Comparison of ENCODE assay signal across 8 cellular contexts in genomic region chr2:135948642-135949355, GRCh38. TPM values are rescaled to one million over a fixed set of nuclear protein-coding genes. Genes with fewer than 3 reads are reported as not detected.
DNase-seq lines count a peak whose midpoint lies in the region; ATAC-seq and TF ChIP-seq lines count a peak whose summit lies in the region.

No MANE protein-coding gene starts in this region.

- peaks cover 29% of the 10 kb centered on the region for H3K4me1 ChIP-seq in left ventricle myocardium inferior

- H3K27ac ChIP-seq in left ventricle myocardium inferior (replicated peaks): no peak overlapping the region

- DNase-seq in stimulated activated CD4-positive, alpha-beta T cell treated with anti-CD3 and anti-CD28 coated beads, Interleukin-4, amount 100 ng/mL, for 24 hours: peak; percentile 20
- no peak for DNase-seq in stimulated activated CD4-positive, alpha-beta T cell treated with anti-CD3 and anti-CD28 coated beads, Interleukin-2, amount 100 ng/mL, for 48 hours
- peak; percentile 45 to 55 for DNase-seq in activated T-cell treated with anti-CD3 and anti-CD28 coated beads, Interleukin-2, amount 50 U/mL, for 48 hours
- DNase-seq in kidney epithelial cell (ENCODE audit: low read depth) (peak; percentile 55), SKM-1 (lab: John Stamatoyannopoulos, UW; ENCODE audit: unreplicated experiment) (no peak), left ventricle myocardium inferior (no peak), medulla oblongata (ENCODE audit: extremely low spot score) (no peak)

- H3K9me3 ChIP-seq in left ventricle myocardium inferior (replicated peaks): no peaks in the 10 kb centered on the region

- H3K27me3 ChIP-seq in kidney epithelial cell (ENCODE audit: control insufficient read depth, insufficient read depth, low read length) (no peaks in the 10 kb centered on the region), left ventricle myocardium inferior (ENCODE audit: low read depth) (no peaks in the 10 kb centered on the region)

- peak; percentile 80 for ATAC-seq in HG03520 (IDR thresholded peaks at IDR 0.05; ENCODE audit: unreplicated experiment)

- TF ChIP-seq CTCF in kidney epithelial cell (IDR thresholded peaks at IDR 0.05; ENCODE audit: insufficient read depth, low read length, poor library complexity, severe bottlenecking): no peak
- TF ChIP-seq CTCF in left ventricle myocardium inferior (IDR thresholded peaks at IDR 0.05; ENCODE audit: borderline replicate concordance): no peak

- intact Hi-C loops in left ventricle myocardium inferior (cut with micrococcal nuclease): no loop called here

- H3K4me3 ChIP-seq in kidney epithelial cell (ENCODE audit: low read depth, low read length): no peak overlapping the region
- no peak overlapping the region for H3K4me3 ChIP-seq in left ventricle myocardium inferior

- H3K36me3 ChIP-seq in kidney epithelial cell (ENCODE audit: control insufficient read depth, insufficient read depth, low read length): no peaks in the 10 kb centered on the region
- H3K36me3 ChIP-seq in left ventricle myocardium inferior: peaks cover 11% of the 10 kb centered on the region

RNA-seq across cellular contexts. Expression of gene DARS1, which starts 36.6 kb away (rescaled TPM):
- total RNA-seq in kidney epithelial cell (69.4 and 69.7 TPM in 2 replicates), left ventricle myocardium inferior (56.3 TPM)

Comparison
In these comparisons a context has a peak if more than half of its experiments do, and no peak if none do; other contexts are left out.
1. DNase-seq: peak in stimulated activated CD4-positive, alpha-beta T cell treated with anti-CD3 and anti-CD28 coated beads, Interleukin-4, amount 100 ng/mL, for 24 hours (single experiment), activated T-cell treated with anti-CD3 and anti-CD28 coated beads, Interleukin-2, amount 50 U/mL, for 48 hours (2 of 2) and kidney epithelial cell (single experiment); none in stimulated activated CD4-positive, alpha-beta T cell treated with anti-CD3 and anti-CD28 coated beads, Interleukin-2, amount 100 ng/mL, for 48 hours (0 of 2), SKM-1 (single experiment), left ventricle myocardium inferior (single experiment) and medulla oblongata (single experiment).